Comparison of ENCODE assay signal across 11 cellular contexts in genomic region chr12:9101018-9101687, GRCh38. TPM values are rescaled to one million over a fixed set of nuclear protein-coding genes. Genes with fewer than 3 reads are reported as not detected.
"Had no signal": no experiment of that assay in that cellular context is flagged by ENCODE, and none has a peak within 500 bp of the region (broad histone marks: within the 10 kb centered on the region; RNA-seq: fewer than 3 reads in every experiment).

No MANE protein-coding gene starts in this region.

- H3K4me3 ChIP-seq: GM23248, GM23338, HAP-1 had no signal

- H2AFZ ChIP-seq: GM23248, GM23338 had no signal

- ATAC-seq: GM23338, HCT116 had no signal

- H3K9me3 ChIP-seq: HAP-1 had no signal

- H3K9me3 Mint-ChIP-seq: GM23338, H9 had no signal

- H3K27ac Mint-ChIP-seq: GM23338, H9, HFFc6 had no signal

- DNase-seq: GM23248, GOT3, H7, H9, HCEC 1CT, HFFc6 had no signal

- H3K4me2 ChIP-seq: GM23338 had no signal

- H3K4me3 Mint-ChIP-seq: GM23338, H9, HFFc6 had no signal

- H3K4me1 Mint-ChIP-seq: H9 had no signal

- H3K36me3 ChIP-seq: HAP-1 had no signal

- H3K9ac ChIP-seq: GM23248 had no signal

- H3K27ac ChIP-seq: GM23248 had no signal

- FAIRE-seq: H1, H54 had no signal

RNA-seq across cellular contexts. Expression of gene A2M, which starts 14.6 kb away (rescaled TPM):
- total RNA-seq: GM23338, H1, H7 had no signal
